ENCODE assay signal across 17 cellular contexts in the genomic region with DNA sequence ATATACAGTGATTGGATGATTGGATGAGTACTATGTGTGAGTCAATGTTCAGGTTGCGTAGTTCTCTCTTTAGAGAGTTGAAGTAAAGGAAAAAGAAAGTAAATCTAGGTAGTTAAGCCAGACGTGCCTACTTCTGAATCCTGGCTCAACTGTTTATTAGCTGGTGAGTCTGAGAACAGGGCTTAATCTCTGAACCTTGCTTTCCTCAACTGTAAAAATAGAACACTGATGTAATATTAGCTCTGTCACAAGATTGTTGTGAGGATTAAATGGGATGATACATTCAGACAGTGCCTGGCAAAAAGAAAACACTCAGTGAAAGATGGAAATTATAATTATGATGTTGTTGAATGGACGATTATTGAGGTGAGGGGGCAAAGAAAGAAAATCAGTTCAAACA.
"Had no signal": no experiment of that assay in that cellular context is flagged by ENCODE, and none has a peak within 500 bp of the region (broad histone marks: within the 10 kb centered on the region; RNA-seq: fewer than 3 reads in every experiment).

No MANE protein-coding gene starts in this region.

- H3K4me3 ChIP-seq: dorsolateral prefrontal cortex, mucosa of descending colon had no signal

- H3K4me3 Mint-ChIP-seq: activated CD4-positive, alpha-beta memory T cell treated with anti-CD3 and anti-CD28 coated beads for 36 hours; activated CD8-positive, alpha-beta memory T cell treated with anti-CD3 and anti-CD28 coated beads, Interleukin-2, amount 10 ng/mL, durations not matched to agents 7 days and 5 days; natural killer cell had no signal

- H3K4me1 Mint-ChIP-seq: activated CD8-positive, alpha-beta memory T cell treated with anti-CD3 and anti-CD28 coated beads, Interleukin-2, amount 10 ng/mL, durations not matched to agents 7 days and 5 days; natural killer cell had no signal

- H3K27me3 ChIP-seq: dorsolateral prefrontal cortex, neutrophil had no signal

- H3K27ac Mint-ChIP-seq: activated CD4-positive, alpha-beta memory T cell treated with anti-CD3 and anti-CD28 coated beads for 36 hours; activated CD8-positive, alpha-beta memory T cell treated with anti-CD3 and anti-CD28 coated beads, Interleukin-2, amount 10 ng/mL, durations not matched to agents 7 days and 5 days; activated T-helper 2 cell treated with anti-CD3 and anti-CD28 coated beads, Interferon-gamma antibody, Interleukin-2, Interleukin-4, amounts not matched to agents 10 μg/mL and 5 μg/mL and 100 μg/mL, durations not matched to agents 14 hours and 24 hours and 36 hours; natural killer cell had no signal

- H3K27me3 Mint-ChIP-seq: activated CD4-positive, alpha-beta memory T cell treated with anti-CD3 and anti-CD28 coated beads for 36 hours; activated CD8-positive, alpha-beta memory T cell treated with anti-CD3 and anti-CD28 coated beads, Interleukin-2, amount 10 ng/mL, durations not matched to agents 7 days and 5 days had no signal

- H3K36me3 Mint-ChIP-seq: activated CD4-positive, alpha-beta memory T cell treated with anti-CD3 and anti-CD28 coated beads for 36 hours; activated CD8-positive, alpha-beta memory T cell treated with anti-CD3 and anti-CD28 coated beads, Interleukin-2, amount 10 ng/mL, durations not matched to agents 7 days and 5 days; natural killer cell had no signal

- H3K9me3 Mint-ChIP-seq: activated CD4-positive, alpha-beta memory T cell treated with anti-CD3 and anti-CD28 coated beads for 36 hours; activated T-helper 2 cell treated with anti-CD3 and anti-CD28 coated beads, Interferon-gamma antibody, Interleukin-2, Interleukin-4, amounts not matched to agents 10 μg/mL and 5 μg/mL and 100 μg/mL, durations not matched to agents 14 hours and 24 hours and 36 hours had no signal

- H3K4me1 ChIP-seq: parathyroid adenoma had no signal

- H2AFZ ChIP-seq: parathyroid adenoma had no signal

- H3K27ac ChIP-seq: dorsolateral prefrontal cortex, neutrophil, parathyroid adenoma had no signal

- H3K79me2 ChIP-seq: parathyroid adenoma had no signal

- H3K36me3 ChIP-seq: neutrophil had no signal

- H3K9me3 ChIP-seq: mucosa of descending colon, neutrophil had no signal

- DNase-seq: activated CD4-positive, alpha-beta memory T cell treated with anti-CD3 and anti-CD28 coated beads for 36 hours; activated CD4-positive, CD25-positive, alpha-beta regulatory T cell treated with anti-CD3 and anti-CD28 coated beads, Interleukin-2, amount 50 U/mL, for 72 hours; activated CD8-positive, alpha-beta memory T cell treated with anti-CD3 and anti-CD28 coated beads, Interleukin-2, amount 10 ng/mL, durations not matched to agents 7 days and 5 days; activated naive CD4-positive, alpha-beta T cell treated with anti-CD3 and anti-CD28 coated beads, Interleukin-2, amount 50 U/mL, for 16 hours; activated T-cell treated with anti-CD3 and anti-CD28 coated beads, Interleukin-2, amount 50 U/mL, for 1 hour; dorsolateral prefrontal cortex; glutamatergic neuron; mucosa of descending colon; natural killer cell; right cardiac atrium; stimulated activated naive CD8-positive, alpha-beta T cell treated with anti-CD3 and anti-CD28 coated beads, Interleukin-15, Interleukin-2, amounts not matched to agents 100 U/mL and 50 U/mL, for 24 hours; T-helper 1 cell; T1000; trophoblast cell had no signal

- H3K9ac ChIP-seq: parathyroid adenoma had no signal
